In genomic region chr21:31974454-31974985, GRCh38 we compare ENCODE assay signal across 12 cellular contexts.
A peak's percentile ranks its signal among the peaks of the same experiment; 100 is the strongest.
DNase-seq lines count a peak whose midpoint lies in the region; ATAC-seq and TF ChIP-seq lines count a peak whose summit lies in the region.
"Had no signal": no experiment of that assay in that cellular context is flagged by ENCODE, and none has a peak within 500 bp of the region (broad histone marks: within the 10 kb centered on the region; RNA-seq: fewer than 3 reads in every experiment).

No MANE protein-coding gene starts in this region.

- TF ChIP-seq CTCF in type B pancreatic cell (conservative IDR thresholded peaks at IDR 0.05), result no peak

- no peak overlapping the region for H3K27ac ChIP-seq in BLaER1
- H3K27ac ChIP-seq in Karpas-422 (ENCODE audit: low read length), result no peak overlapping the region
- H3K27ac ChIP-seq: heart left ventricle had no signal

- H3K27ac Mint-ChIP-seq in activated CD4-positive, alpha-beta memory T cell treated with anti-CD3 and anti-CD28 coated beads, Interleukin-2, amount 10 ng/mL, durations not matched to agents 7 days and 5 days, result no peak overlapping the region
- no peak overlapping the region for H3K27ac Mint-ChIP-seq in type B pancreatic cell

- H3K9me3 Mint-ChIP-seq in activated CD4-positive, alpha-beta memory T cell treated with anti-CD3 and anti-CD28 coated beads, Interleukin-2, amount 10 ng/mL, durations not matched to agents 7 days and 5 days, result peaks cover 6% of the 10 kb centered on the region
- H3K9me3 Mint-ChIP-seq in type B pancreatic cell, result no peaks in the 10 kb centered on the region

- peaks cover 15% of the 10 kb centered on the region for H3K4me1 Mint-ChIP-seq in activated CD4-positive, alpha-beta memory T cell treated with anti-CD3 and anti-CD28 coated beads, Interleukin-2, amount 10 ng/mL, durations not matched to agents 7 days and 5 days
- peaks cover 6% of the 10 kb centered on the region for H3K4me1 Mint-ChIP-seq in type B pancreatic cell (ENCODE audit: unreplicated experiment)

- H3K4me2 ChIP-seq in BLaER1 (peak overlapping the region; percentile 52), Karpas-422 (ENCODE audit: low read depth, low read length, poor library complexity, severe bottlenecking) (no peak overlapping the region)

- no peak for ATAC-seq in GM18498 (IDR thresholded peaks at IDR 0.05; ENCODE audit: unreplicated experiment)
- ATAC-seq: heart left ventricle had no signal

- no peaks in the 10 kb centered on the region; the same call in 1 of the 2 replicates for H3K9me3 ChIP-seq in BLaER1
- no peaks in the 10 kb centered on the region for H3K9me3 ChIP-seq in Karpas-422 (ENCODE audit: low read length)

- peaks cover 34% of the 10 kb centered on the region for H3K36me3 ChIP-seq in BLaER1
- H3K36me3 ChIP-seq in Karpas-422 (ENCODE audit: insufficient read depth, low read length), result no peaks in the 10 kb centered on the region
- H3K36me3 ChIP-seq: heart left ventricle had no signal

- H3K36me3 Mint-ChIP-seq in activated CD4-positive, alpha-beta memory T cell treated with anti-CD3 and anti-CD28 coated beads, Interleukin-2, amount 10 ng/mL, durations not matched to agents 7 days and 5 days (ENCODE audit: low read depth), result no peaks in the 10 kb centered on the region
- peaks cover 48% of the 10 kb centered on the region for H3K36me3 Mint-ChIP-seq in type B pancreatic cell
- H3K36me3 Mint-ChIP-seq: CD4-positive, CD25-positive, alpha-beta regulatory T cell had no signal

- no peak overlapping the region for H2AFZ ChIP-seq in Karpas-422 (ENCODE audit: low read length)

- CTCF ChIA-PET in activated CD4-positive, alpha-beta memory T cell treated with anti-CD3 and anti-CD28 coated beads, Interleukin-2, amount 10 ng/mL, durations not matched to agents 7 days and 5 days (lab: Charles Lee), result no interaction called here

- H3K4me1 ChIP-seq in BLaER1 (peaks cover 15% of the 10 kb centered on the region), Karpas-422 (ENCODE audit: low read length) (no peaks in the 10 kb centered on the region)
- H3K4me1 ChIP-seq: heart left ventricle had no signal

- H3K27me3 ChIP-seq in BLaER1 (no peaks in the 10 kb centered on the region), Karpas-422 (ENCODE audit: low read length) (no peaks in the 10 kb centered on the region)
- H3K27me3 ChIP-seq: heart left ventricle had no signal

- no peaks in the 10 kb centered on the region for H3K9me2 ChIP-seq in Karpas-422 (replicated peaks; ENCODE audit: insufficient read depth, low read length)

- H3K27me3 Mint-ChIP-seq in activated CD4-positive, alpha-beta memory T cell treated with anti-CD3 and anti-CD28 coated beads, Interleukin-2, amount 10 ng/mL, durations not matched to agents 7 days and 5 days, result peaks cover 10% of the 10 kb centered on the region
- H3K27me3 Mint-ChIP-seq in type B pancreatic cell, result no peaks in the 10 kb centered on the region

- DNase-seq in Kasumi-1 (lab: John Stamatoyannopoulos, UW) (peak; percentile 89 to 91), medulla oblongata (ENCODE audit: extremely low spot score) (peak; percentile 68), type B pancreatic cell (ENCODE audit: extremely low spot score, unreplicated experiment) (no peak), dermis blood vessel endothelial cell (no peak), Karpas-422 (no peak)
- DNase-seq in activated CD4-positive, alpha-beta memory T cell treated with anti-CD3 and anti-CD28 coated beads, Interleukin-2, amount 10 ng/mL, durations not matched to agents 7 days and 5 days, result peak; percentile 49
- DNase-seq: heart left ventricle, mesenchymal stem cell, NCI-H524 treated with DMSO at 0.1 percent for 48 hours had no signal

- H3K4me3 ChIP-seq in BLaER1 (no peak overlapping the region), Karpas-422 (ENCODE audit: low read length) (no peak overlapping the region)
- H3K4me3 ChIP-seq: heart left ventricle had no signal

- H3K4me3 Mint-ChIP-seq in activated CD4-positive, alpha-beta memory T cell treated with anti-CD3 and anti-CD28 coated beads, Interleukin-2, amount 10 ng/mL, durations not matched to agents 7 days and 5 days, result no peak overlapping the region
- H3K4me3 Mint-ChIP-seq in type B pancreatic cell, result no peak overlapping the region

- no peaks in the 10 kb centered on the region for H3K79me2 ChIP-seq in Karpas-422 (ENCODE audit: low read length)

- H4K20me1 ChIP-seq in BLaER1 (no peaks in the 10 kb centered on the region), Karpas-422 (ENCODE audit: insufficient read depth, low read depth, low read length) (no peaks in the 10 kb centered on the region)

- POLR2A ChIA-PET in activated CD4-positive, alpha-beta memory T cell treated with anti-CD3 and anti-CD28 coated beads, Interleukin-2, amount 10 ng/mL, durations not matched to agents 7 days and 5 days (lab: Charles Lee), result interaction anchor here (0.7 kb wide), 1 partner anchor 282 kb away, joined by 3 read pairs; no protein-coding TSS in a partner anchor

- no peak overlapping the region for H3K9ac ChIP-seq in BLaER1
- no peak overlapping the region for H3K9ac ChIP-seq in Karpas-422 (ENCODE audit: low read length)

Comparison
In these comparisons a context has a peak if more than half of its experiments do, and no peak if none do; other contexts are left out.
1. DNase-seq: peak in Kasumi-1 (2 of 2), activated CD4-positive, alpha-beta memory T cell treated with anti-CD3 and anti-CD28 coated beads, Interleukin-2, amount 10 ng/mL, durations not matched to agents 7 days and 5 days (single experiment) and medulla oblongata (single experiment); none in type B pancreatic cell (single experiment), dermis blood vessel endothelial cell (single experiment) and Karpas-422 (single experiment).